ENCODE assay signal across 8 cellular contexts in the genomic region with DNA sequence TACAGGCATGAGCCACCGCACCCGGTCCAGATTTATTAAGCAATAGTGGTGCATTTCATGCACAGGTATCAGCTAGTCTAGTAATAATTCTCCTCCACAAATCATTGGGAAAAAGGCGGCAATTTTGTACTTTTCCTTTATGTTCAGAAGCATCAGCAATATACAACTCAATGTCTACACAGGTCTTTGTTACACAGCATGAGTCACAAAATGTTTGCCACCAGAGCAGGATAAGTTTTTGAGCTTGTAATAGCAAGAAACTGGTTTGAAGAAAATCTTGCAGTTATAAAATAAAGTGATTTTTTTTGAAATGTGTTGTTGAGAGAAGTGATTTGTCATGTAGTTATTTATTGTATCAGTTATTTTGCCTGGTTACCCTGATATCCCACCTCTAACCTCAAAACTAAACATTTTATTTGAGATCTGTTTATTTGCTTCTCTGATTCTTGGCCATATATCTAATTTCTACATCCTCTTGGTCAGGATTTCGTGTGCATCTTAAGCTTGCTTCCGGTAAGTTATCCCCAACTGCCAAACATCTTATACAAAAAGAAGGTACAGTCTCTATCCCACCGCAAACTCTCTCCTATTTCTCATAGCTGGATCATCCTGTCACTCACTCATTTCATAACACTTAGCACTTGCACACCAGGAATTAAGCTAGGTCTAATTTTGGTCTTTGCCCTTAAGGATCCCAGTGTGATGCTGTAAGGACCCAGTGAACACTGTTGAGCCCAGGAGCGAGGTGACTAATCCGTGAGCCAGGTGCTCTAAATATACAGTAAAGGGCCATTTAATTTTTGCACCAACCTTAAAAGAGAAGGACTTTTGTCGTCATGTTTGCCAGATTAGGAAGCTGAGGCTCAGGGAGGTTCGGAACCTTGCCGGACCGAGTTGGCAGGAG. TPM values are rescaled to one million over a fixed set of nuclear protein-coding genes. Genes with fewer than 3 reads are reported as not detected.
DNase-seq lines count a peak whose midpoint lies in the region; TF ChIP-seq lines count a peak whose summit lies in the region.

No MANE protein-coding gene starts in this region.

- H3K36me3 Mint-ChIP-seq in activated T-cell treated with anti-CD3 and anti-CD28 coated beads, Interleukin-2, amount 50 U/mL, for 24 hours (ENCODE audit: low read depth): peaks cover 12% of the 10 kb centered on the region

- intact Hi-C loops in spleen (cut with DNase I; ENCODE audit: low total_unique reads): no loop called here

- TF ChIP-seq POLR2A in spleen (IDR thresholded peaks at IDR 0.05): no peak

- H3K27me3 ChIP-seq in SJCRH30: no peaks in the 10 kb centered on the region
- peaks cover 0 to 33% (median 5%) of the 10 kb centered on the region in 7 donors for H3K27me3 ChIP-seq in spleen (replicated peaks in 1 of 7)

- H3K9me3 ChIP-seq in SJCRH30 (replicated peaks) (no peaks in the 10 kb centered on the region), spleen (no peaks in the 10 kb centered on the region)

- no peaks in the 10 kb centered on the region for H3K9me3 Mint-ChIP-seq in activated T-cell treated with anti-CD3 and anti-CD28 coated beads, Interleukin-2, amount 50 U/mL, for 24 hours

- peak overlapping the region; percentile 20 for H3K27ac ChIP-seq in SJCRH30
- peak overlapping the region in 7 of 8 donors; percentile 31 to 82 (median 73) for H3K27ac ChIP-seq in spleen

- no peaks in the 10 kb centered on the region for H3K27me3 Mint-ChIP-seq in activated T-cell treated with anti-CD3 and anti-CD28 coated beads, Interleukin-2, amount 50 U/mL, for 24 hours

- peaks cover 14% of the 10 kb centered on the region for H3K4me1 ChIP-seq in SJCRH30
- peaks cover 9 to 83% (median 47%) of the 10 kb centered on the region in 6 donors for H3K4me1 ChIP-seq in spleen

- H3K4me3 ChIP-seq in SJCRH30 (peak overlapping the region; percentile 63), fibroblast of villous mesenchyme (ENCODE audit: low read depth, low read length) (peak overlapping the region; percentile 67), spleen (peak overlapping the region; percentile 69 to 81 (median 73))

- 30 to 36% (median 34%) methylated on average over 12 of the region's 12 CpGs for WGBS in spleen, 5 donors

- H3K36me3 ChIP-seq in SJCRH30 (no peaks in the 10 kb centered on the region), spleen (no peaks in the 10 kb centered on the region)

- H3K27ac Mint-ChIP-seq in activated T-cell treated with anti-CD3 and anti-CD28 coated beads, Interleukin-2, amount 50 U/mL, for 24 hours: peak overlapping the region; percentile 94

- no peak for DNase-seq in activated T-cell treated with anti-CD3 and anti-CD28 coated beads, Interleukin-2, amount 50 U/mL, for 24 hours
- DNase-seq in activated T-cell treated with anti-CD3 and anti-CD28 coated beads, Interleukin-2, amount 50 U/mL, for 1 hour: no peak
- DNase-seq in SJCRH30 (no peak), fibroblast of villous mesenchyme (ENCODE audit: low read depth) (no peak), spleen (no peak), germinal center (ENCODE audit: low spot score) (no peak), GM13977 (ENCODE audit: low spot score) (no peak)
- no peak for DNase-seq in effector CD8-positive, alpha-beta T cell (lab: John Stamatoyannopoulos, UW)

- H3K4me3 Mint-ChIP-seq in activated T-cell treated with anti-CD3 and anti-CD28 coated beads, Interleukin-2, amount 50 U/mL, for 24 hours: peak overlapping the region; percentile 90

- TF ChIP-seq CTCF in fibroblast of villous mesenchyme (IDR thresholded peaks at IDR 0.05; ENCODE audit: insufficient read depth, low read depth, low read length) (no peak), spleen (IDR thresholded peaks at IDR 0.05 in 8 of 11, conservative IDR thresholded peaks at IDR 0.05 in 3 of 11) (no peak), GM13977 (IDR thresholded peaks at IDR 0.05; ENCODE audit: extremely low read depth, insufficient read depth, missing control alignments) (no peak)

- in situ Hi-C loops in GM13977 (cut with MboI; ENCODE audit: low pct_unique_long_range_greater_than_20kb, low sequenced_read_pairs, unreplicated experiment): no loop called here

- H3K4me1 Mint-ChIP-seq in activated T-cell treated with anti-CD3 and anti-CD28 coated beads, Interleukin-2, amount 50 U/mL, for 24 hours (ENCODE audit: low read depth): peaks cover 63% of the 10 kb centered on the region

RNA-seq across cellular contexts. Expression of gene ITPRIPL1, which starts 4.5 kb away (rescaled TPM):
- total RNA-seq in SJCRH30 (2014; rRNA removed; shearing (Covaris generic)): 26.4 and 27.1 TPM in 2 replicates
- total RNA-seq in fibroblast of villous mesenchyme: 3.2 and 5.2 TPM in 2 replicates
- 1 to 10 TPM; 2.9 to 6.6 (median 4.4) TPM for total RNA-seq in spleen
- 1 to 10 TPM in 1 of 3 donors, under 1 TPM in 2; 0.80 to 1.4 (median 0.90) TPM for polyA plus RNA-seq in spleen

RNA-seq across cellular contexts. Expression of gene NCAPH, which starts 15.0 kb away (rescaled TPM):
- 73.4 and 82.0 TPM in 2 replicates for total RNA-seq in SJCRH30 (2014; rRNA removed; shearing (Covaris generic))
- 7.4 and 13.0 TPM in 2 replicates for total RNA-seq in fibroblast of villous mesenchyme
- total RNA-seq in spleen: 1 to 10 TPM; 3.0 to 8.9 (median 5.0) TPM
- polyA plus RNA-seq in spleen: 1 to 10 TPM in 2 of 3 donors, under 1 TPM in 1; 0.83 to 6.0 (median 4.5) TPM

RNA-seq across cellular contexts. Expression of gene SNRNP200, which starts 15.2 kb away (rescaled TPM):
- total RNA-seq in SJCRH30 (2014; rRNA removed; shearing (Covaris generic)): 153 and 157 TPM in 2 replicates
- total RNA-seq in fibroblast of villous mesenchyme (39.6 and 39.7 TPM in 2 replicates), spleen (100 to 1,000 TPM; 110 to 139 (median 130) TPM)
- 10 to 100 TPM; 60.5 to 74.4 (median 73.6) TPM for polyA plus RNA-seq in spleen

RNA-seq across cellular contexts. Expression of gene CIAO1, which starts 54.6 kb away (rescaled TPM):
- total RNA-seq in SJCRH30 (2014; rRNA removed; shearing (Covaris generic)): 59.2 and 59.9 TPM in 2 replicates
- total RNA-seq in fibroblast of villous mesenchyme (93.7 and 108 TPM in 2 replicates), spleen (100 to 1,000 TPM in 3 of 7 donors, 10 to 100 TPM in 4; 63.9 to 122 (median 76.7) TPM)
- 10 to 100 TPM; 31.3 to 49.1 (median 39.5) TPM for polyA plus RNA-seq in spleen

RNA-seq across cellular contexts. Expression of gene TMEM127, which starts 54.8 kb away (rescaled TPM):
- 16.2 and 17.9 TPM in 2 replicates for total RNA-seq in SJCRH30 (2014; rRNA removed; shearing (Covaris generic))
- total RNA-seq in fibroblast of villous mesenchyme: 27.2 and 29.6 TPM in 2 replicates
- total RNA-seq in spleen: 10 to 100 TPM; 61.1 to 83.3 (median 70.0) TPM
- polyA plus RNA-seq in spleen: 10 to 100 TPM in 1 of 3 donors, 1 to 10 TPM in 2; 7.5 to 17.3 (median 8.4) TPM
